Comparison of ENCODE assay signal across 8 cellular contexts in the genomic region with DNA sequence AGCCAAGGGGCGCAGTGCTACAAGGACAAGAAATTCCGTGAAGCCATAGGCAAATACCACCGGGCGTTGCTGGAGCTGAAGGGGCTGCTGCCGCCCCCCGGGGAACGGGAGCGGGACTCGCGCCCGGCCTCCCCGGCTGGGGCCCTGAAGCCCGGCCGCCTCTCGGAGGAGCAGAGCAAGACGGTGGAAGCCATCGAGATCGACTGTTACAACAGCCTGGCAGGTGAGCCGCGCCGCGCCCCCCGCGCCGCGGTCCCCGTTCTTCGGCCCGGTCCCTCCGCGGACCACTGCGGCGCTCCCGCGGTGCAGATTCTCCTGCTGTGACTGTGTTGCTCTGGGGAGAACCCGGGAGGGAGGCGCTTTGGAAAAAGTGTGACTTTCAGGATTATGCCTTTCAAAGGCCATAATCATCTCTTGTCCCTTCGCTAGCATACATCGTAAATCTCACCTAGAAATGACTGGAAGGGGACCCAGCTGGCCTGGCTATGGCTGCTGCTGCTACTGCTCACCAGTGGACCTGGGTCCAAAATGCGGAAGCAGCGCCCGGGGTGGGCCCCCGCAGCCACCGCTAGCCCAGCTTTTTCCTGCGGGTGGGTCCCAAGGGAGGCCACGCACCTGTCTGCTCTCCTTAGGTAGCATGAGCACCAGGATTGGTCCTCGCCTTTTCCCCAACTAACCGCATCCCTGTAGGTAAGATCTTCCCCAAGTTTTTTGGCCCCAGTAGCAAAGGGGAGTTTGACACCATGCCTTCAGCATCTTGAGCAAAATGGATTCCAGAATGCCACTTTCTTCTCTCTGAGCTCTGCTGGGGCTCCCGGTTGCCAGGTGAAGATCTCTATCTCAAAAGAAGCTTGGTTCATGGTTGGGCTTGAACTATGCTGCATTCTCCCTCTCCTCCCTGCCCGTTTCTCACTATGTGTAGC. TPM values are rescaled to one million over a fixed set of nuclear protein-coding genes. Genes with fewer than 3 reads are reported as not detected.
DNase-seq lines count a peak whose midpoint lies in the region; ATAC-seq and TF ChIP-seq lines count a peak whose summit lies in the region.

No MANE protein-coding gene starts in this region.

- H2AFZ ChIP-seq in mammary epithelial cell (ENCODE audit: low read depth, low read length): peak overlapping the region; percentile 93

- 13% methylated on average over 37 of the region's 50 CpGs for WGBS in mammary epithelial cell (ENCODE audit: low coverage, missing lambda C conversion rate)

- H3K4me2 ChIP-seq in mammary epithelial cell (ENCODE audit: insufficient read depth, low read depth, low read length): peak overlapping the region; percentile 87

- BruUV-seq in mammary epithelial cell (replicated peaks; lab: Mats Ljungman, UMichigan): no TSS peak

- H3K4me1 ChIP-seq in SJCRH30: peaks cover 10% of the 10 kb centered on the region; the same call in 1 of the 2 replicates
- H3K4me1 ChIP-seq in mammary epithelial cell (ENCODE audit: insufficient read depth, low read length): peaks cover 22% of the 10 kb centered on the region

- H3K27me3 Mint-ChIP-seq in stimulated activated naive CD8-positive, alpha-beta T cell treated with anti-CD3 and anti-CD28 coated beads, Interleukin-15, Interleukin-2, amounts not matched to agents 100 ng/mL and 50 ng/mL, for 24 hours: peaks cover 5% of the 10 kb centered on the region

- CTCF ChIA-PET in mammary epithelial cell (lab: Charles Lee; ENCODE audit: low non-redundant PET): no interaction called here

- H3K4me3 ChIP-seq in GM12864 (ENCODE audit: low read depth, low read length) (peak overlapping the region; percentile 97), SJCRH30 (peak overlapping the region; percentile 73), mammary epithelial cell (replicated peaks in 1 of 3; ENCODE audit: insufficient read depth in 1 of 3, low read depth in 2 of 3, low read length in 3 of 3) (peak overlapping the region; percentile 70 to 74 (median 73))

- H3K36me3 ChIP-seq in SJCRH30 (no peaks in the 10 kb centered on the region; the same call in 1 of the 2 replicates), mammary epithelial cell (ENCODE audit: insufficient read depth, low read length) (no peaks in the 10 kb centered on the region)

- H3K27me3 ChIP-seq in SJCRH30 (no peaks in the 10 kb centered on the region), mammary epithelial cell (ENCODE audit: insufficient read depth, low read length) (no peaks in the 10 kb centered on the region)

- H4K20me1 ChIP-seq in mammary epithelial cell (ENCODE audit: insufficient read depth, low read length): no peaks in the 10 kb centered on the region

- H3K9me3 ChIP-seq in SJCRH30 (replicated peaks) (no peaks in the 10 kb centered on the region; the same call in 1 of the 2 replicates), mammary epithelial cell (replicated peaks; ENCODE audit: insufficient read depth, low read length) (no peaks in the 10 kb centered on the region)

- no peaks in the 10 kb centered on the region for H3K9me3 Mint-ChIP-seq in stimulated activated naive CD8-positive, alpha-beta T cell treated with anti-CD3 and anti-CD28 coated beads, Interleukin-15, Interleukin-2, amounts not matched to agents 100 ng/mL and 50 ng/mL, for 24 hours

- ATAC-seq in HG02588 (IDR thresholded peaks at IDR 0.05; ENCODE audit: unreplicated experiment) (peak; percentile 36), left colon (peak; percentile 42), HG02938 (IDR thresholded peaks at IDR 0.05; ENCODE audit: unreplicated experiment) (no peak), HG02610 (IDR thresholded peaks at IDR 0.05; ENCODE audit: unreplicated experiment) (no peak)

- peaks cover 58% of the 10 kb centered on the region for H3K4me1 Mint-ChIP-seq in stimulated activated naive CD8-positive, alpha-beta T cell treated with anti-CD3 and anti-CD28 coated beads, Interleukin-15, Interleukin-2, amounts not matched to agents 100 ng/mL and 50 ng/mL, for 24 hours (ENCODE audit: low read depth)

- H3K9ac ChIP-seq in mammary epithelial cell (ENCODE audit: insufficient read depth, low read length): peak overlapping the region; percentile 26

- in situ Hi-C loops in mammary epithelial cell (cut with MboI; ENCODE audit: low sequenced_read_pairs in 2 of 2): no loop called here

- no peaks in the 10 kb centered on the region for H3K36me3 Mint-ChIP-seq in stimulated activated naive CD8-positive, alpha-beta T cell treated with anti-CD3 and anti-CD28 coated beads, Interleukin-15, Interleukin-2, amounts not matched to agents 100 ng/mL and 50 ng/mL, for 24 hours (ENCODE audit: low read depth)

- H3K27ac Mint-ChIP-seq in stimulated activated naive CD8-positive, alpha-beta T cell treated with anti-CD3 and anti-CD28 coated beads, Interleukin-15, Interleukin-2, amounts not matched to agents 100 ng/mL and 50 ng/mL, for 24 hours: peak overlapping the region; percentile 89

- H3K79me2 ChIP-seq in mammary epithelial cell (ENCODE audit: insufficient read depth, low read length): peaks cover 6% of the 10 kb centered on the region

- dilution Hi-C loops in mammary epithelial cell (cut with HindIII; ENCODE audit: low sequenced_read_pairs): no loop called here

- TF ChIP-seq CTCF in GM12864 (IDR thresholded peaks at IDR 0.05; ENCODE audit: low read depth, low read length, missing control alignments): no peak
- TF ChIP-seq CTCF in mammary epithelial cell (conservative IDR thresholded peaks at IDR 0.05 in 1 of 2, IDR thresholded peaks at IDR 0.05 in 1 of 2; ENCODE audit: extremely low read depth in 1 of 2, insufficient read depth in 1 of 2, low read depth in 1 of 2, low read length in 2 of 2): no peak

- intact Hi-C loops in mammary epithelial cell (cut with micrococcal nuclease): loop anchor here (5.0 kb wide), 2 partner anchors 70 to 165 kb away; a partner anchor contains a TSS
- intact Hi-C loops in left colon (cut with DNase I, micrococcal nuclease): no loop called here

- no peak for DNase-seq in GM12864 (ENCODE audit: low read depth)
- DNase-seq in SJCRH30: peak; percentile 34 to 45
- DNase-seq in mammary epithelial cell: no peak
- peak in 1 of 2 donors; percentile 39 for DNase-seq in left colon

- peak overlapping the region; percentile 88 for H3K4me3 Mint-ChIP-seq in stimulated activated naive CD8-positive, alpha-beta T cell treated with anti-CD3 and anti-CD28 coated beads, Interleukin-15, Interleukin-2, amounts not matched to agents 100 ng/mL and 50 ng/mL, for 24 hours

- H3K27ac ChIP-seq in SJCRH30 (peak overlapping the region; percentile 61), mammary epithelial cell (ENCODE audit: insufficient read depth, low read depth, low read length) (no peak overlapping the region)

RNA-seq across cellular contexts. Expression of a gene that starts 0.9 kb away (rescaled TPM):
- 6.4 and 6.5 TPM in 2 replicates for total RNA-seq in SJCRH30 (2014; rRNA removed; shearing (Covaris generic))
- total RNA-seq in mammary epithelial cell: 1 to 10 TPM; 2.5 to 3.3 TPM
- polyA plus RNA-seq in mammary epithelial cell: 5.2 TPM
- polyA minus RNA-seq in mammary epithelial cell: 10.4 TPM
- under 1 TPM; 0.34 to 0.73 TPM for total RNA-seq in left colon

RNA-seq across cellular contexts. Expression of a gene that starts 42.1 kb away (rescaled TPM):
- total RNA-seq in SJCRH30 (2014; rRNA removed; shearing (Covaris generic)): 44.5 and 47.8 TPM in 2 replicates
- 10 to 100 TPM; 28.8 to 40.0 TPM for total RNA-seq in mammary epithelial cell
- 31.6 TPM for polyA plus RNA-seq in mammary epithelial cell
- polyA minus RNA-seq in mammary epithelial cell: 4.9 TPM
- 10 to 100 TPM; 19.9 to 21.1 TPM for total RNA-seq in left colon

Comparison
In these comparisons a context has a peak if more than half of its experiments do, and no peak if none do; other contexts are left out.
1. DNase-seq: peak in SJCRH30 (2 of 2); none in GM12864 (single experiment) and mammary epithelial cell (single experiment).
2. ATAC-seq: peak in HG02588 (single experiment) and left colon (single experiment); none in HG02938 (single experiment) and HG02610 (single experiment).
3. Peak in every context shown above with its lines, with median percentiles within 50 percentile points of each other: H3K4me3 ChIP-seq.